In the genomic region with DNA sequence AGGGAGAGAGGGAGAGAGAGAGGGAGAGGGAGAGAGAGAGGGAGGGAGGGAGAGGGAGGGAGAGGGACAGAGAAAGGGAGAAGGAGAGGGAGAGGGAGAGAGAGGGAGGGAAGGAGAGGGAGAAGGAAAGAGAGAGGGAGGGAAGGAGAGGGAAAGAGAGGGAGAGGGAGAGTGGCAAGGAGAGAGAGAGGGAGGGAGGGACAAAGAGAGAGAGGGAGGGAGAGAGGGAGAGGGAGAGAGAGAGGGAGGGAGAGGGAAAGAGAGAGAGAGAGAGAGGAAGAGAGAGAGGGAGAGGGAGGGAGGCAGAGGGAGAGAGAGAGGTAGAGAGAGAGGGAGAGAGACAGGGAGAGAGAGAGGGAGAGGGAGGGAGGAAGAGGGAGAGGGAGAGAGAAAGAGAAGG, we compare ENCODE assay signal across 9 cellular contexts.
"Had no signal": no experiment of that assay in that cellular context is flagged by ENCODE, and none has a peak within 500 bp of the region (broad histone marks: within the 10 kb centered on the region; RNA-seq: fewer than 3 reads in every experiment).

No MANE protein-coding gene starts in this region.

- H3K9ac ChIP-seq: KMS-11 had no signal

- H3K4me3 ChIP-seq: GM23338 had no signal

- H3K4me1 Mint-ChIP-seq: IgD-negative memory B cell had no signal

- H3K27ac Mint-ChIP-seq: GM23338, HFFc6, IgD-negative memory B cell had no signal

- H3K4me2 ChIP-seq: GM23338, KMS-11 had no signal

- H3K4me3 Mint-ChIP-seq: GM23338, HFFc6, IgD-negative memory B cell had no signal

- H2AFZ ChIP-seq: GM23338 had no signal

- FAIRE-seq: HepG2 had no signal

- H3K27ac ChIP-seq: HL-60, KMS-11 had no signal

- H3K9me3 Mint-ChIP-seq: HFFc6 had no signal

- DNase-seq: H7, HCEC 1CT, HFFc6, KBM-7 had no signal
